9 cellular contexts compared by ENCODE assay signal in genomic region chr10:126013489-126014281, GRCh38.
DNase-seq lines count a peak whose midpoint lies in the region; ATAC-seq and TF ChIP-seq lines count a peak whose summit lies in the region.
"Had no signal": no experiment of that assay in that cellular context is flagged by ENCODE, and none has a peak within 500 bp of the region (broad histone marks: within the 10 kb centered on the region; RNA-seq: fewer than 3 reads in every experiment).

No MANE protein-coding gene starts in this region.

- no peaks in the 10 kb centered on the region for H3K27me3 ChIP-seq in WERI-Rb-1 (ENCODE audit: insufficient read depth, low read depth, severe bottlenecking)

- peak; percentile 17 for DNase-seq in NCI-H1092 treated with DMSO at 0.1 percent for 48 hours (lab: John Stamatoyannopoulos, UW)
- DNase-seq in NCI-H1092 (lab: John Stamatoyannopoulos, UW), result no peak
- DNase-seq in WERI-Rb-1, result no peak
- no peak for DNase-seq in naive B cell
- no peak for DNase-seq in SK-N-DZ (ENCODE audit: low spot score)
- no peak for DNase-seq in posterior vena cava (ENCODE audit: low spot score)
- no peak for DNase-seq in C1 segment of cervical spinal cord (lab: John Stamatoyannopoulos, UW)

- H3K4me3 ChIP-seq in WERI-Rb-1 (ENCODE audit: low read depth, low read length), result no peak overlapping the region

- H3K27ac ChIP-seq in WERI-Rb-1, result no peak overlapping the region

- intact Hi-C loops in posterior vena cava (cut with DNase I), result no loop called here

- peak; percentile 73 for ATAC-seq in HG02588 (IDR thresholded peaks at IDR 0.05; ENCODE audit: unreplicated experiment)
- ATAC-seq in naive B cell (ENCODE audit: low read depth in 2 of 2), result no peak

- peaks cover 0 to 3% (median 1%) of the 10 kb centered on the region in 7 donors for H3K9me3 Mint-ChIP-seq in naive B cell

- no peak overlapping the region for H3K4me3 Mint-ChIP-seq in naive B cell
- H3K4me3 Mint-ChIP-seq: nephron had no signal

- H3K9me3 ChIP-seq in WERI-Rb-1 (ENCODE audit: severe bottlenecking), result no peaks in the 10 kb centered on the region

- peak overlapping the region in 4 of 6 donors; percentile 9 to 49 (median 40) for H3K27ac Mint-ChIP-seq in naive B cell

- no peaks in the 10 kb centered on the region for H3K27me3 Mint-ChIP-seq in naive B cell

- H3K36me3 ChIP-seq in WERI-Rb-1, result no peaks in the 10 kb centered on the region

- TF ChIP-seq CTCF in WERI-Rb-1 (IDR thresholded peaks at IDR 0.05; ENCODE audit: low read depth, low read length), result 0 out of 2 replicates have a peak, but pooled peaks have one; percentile 40

- no peaks in the 10 kb centered on the region for H3K36me3 Mint-ChIP-seq in naive B cell

- peaks cover 0 to 5% (median 0%) of the 10 kb centered on the region in 3 donors for H3K4me1 Mint-ChIP-seq in naive B cell
